In genomic region chr10:35451103-35452016, GRCh38 we compare ENCODE assay signal across 8 cellular contexts.
DNase-seq lines count a peak whose midpoint lies in the region; ATAC-seq lines count a peak whose summit lies in the region.

No MANE protein-coding gene starts in this region.

- no peak overlapping the region for H3K4me3 ChIP-seq in H7 (ENCODE audit: insufficient read depth, low read depth, low read length)

- peak; percentile 85 for DNase-seq in OCI-M2 (lab: John Stamatoyannopoulos, UW; ENCODE audit: unreplicated experiment)
- peak; percentile 32 for DNase-seq in hepatic stellate cell (ENCODE audit: low spot score)
- no peak for DNase-seq in H7
- DNase-seq in retina, result no peak
- no peak for DNase-seq in A172 (ENCODE audit: low spot score)
- no peak for DNase-seq in NCI-H187 (lab: John Stamatoyannopoulos, UW)

- ATAC-seq in GM18867 (IDR thresholded peaks at IDR 0.05; ENCODE audit: unreplicated experiment) (peak; percentile 98), HG02840 (IDR thresholded peaks at IDR 0.05; ENCODE audit: low FRiP score, unreplicated experiment) (peak; percentile 96)

- no peaks in the 10 kb centered on the region for H3K27me3 ChIP-seq in H7 (ENCODE audit: control insufficient read depth, insufficient read depth, low read length)

- no peaks in the 10 kb centered on the region for H3K36me3 ChIP-seq in H7 (replicated peaks; ENCODE audit: control insufficient read depth, insufficient read depth, low read length)

Comparison
In these comparisons a context has a peak if more than half of its experiments do, and no peak if none do; other contexts are left out.
1. DNase-seq: peak in OCI-M2 (single experiment) and hepatic stellate cell (single experiment); none in H7 (single experiment), retina (single experiment), A172 (single experiment) and NCI-H187 (0 of 2).